ENCODE assay signal across 16 cellular contexts in genomic region chr10:132574288-132574687, GRCh38. TPM values are rescaled to one million over a fixed set of nuclear protein-coding genes. Genes with fewer than 3 reads are reported as not detected.
DNase-seq lines count a peak whose midpoint lies in the region; ATAC-seq, FAIRE-seq and TF ChIP-seq lines count a peak whose summit lies in the region.
"Had no signal": no experiment of that assay in that cellular context is flagged by ENCODE, and none has a peak within 500 bp of the region (broad histone marks: within the 10 kb centered on the region; RNA-seq: fewer than 3 reads in every experiment).

No MANE protein-coding gene starts in this region.

- H2AFZ ChIP-seq in mesenchymal stem cell (ENCODE audit: low read depth, low read length): no peak overlapping the region
- H2AFZ ChIP-seq: GM23248 had no signal

- TF ChIP-seq CTCF in HL-60 (IDR thresholded peaks at IDR 0.05; ENCODE audit: insufficient read depth, low read length): no peak
- TF ChIP-seq CTCF in WTC11 (IDR thresholded peaks at IDR 0.05): no peak

- H3K27ac ChIP-seq in BLaER1: 0 out of 2 replicates have a peak overlapping the region, but pooled peaks have one; percentile 5
- peak overlapping the region; percentile 59; the same call in 1 of the 2 replicates for H3K27ac ChIP-seq in HL-60 (replicated peaks)
- peak overlapping the region; percentile 20 for H3K27ac ChIP-seq in mesenchymal stem cell (ENCODE audit: low read length, poor library complexity, severe bottlenecking)
- H3K27ac ChIP-seq: GM23248 had no signal

- H3K9me3 ChIP-seq in BLaER1 (no peaks in the 10 kb centered on the region), mesenchymal stem cell (ENCODE audit: control insufficient read depth, low read length) (no peaks in the 10 kb centered on the region)

- no peak for TF ChIP-seq POLR2A in H54 (IDR thresholded peaks at IDR 0.05; ENCODE audit: low read depth, low read length)

- no peak overlapping the region for H3K4me3 Mint-ChIP-seq in WTC11
- no peak overlapping the region for H3K4me3 Mint-ChIP-seq in stimulated activated naive B cell treated with anti-CD40 and anti-IgM and Interleukin-4, amounts not matched to agents 10 μg/mL and 1 μg/mL and 100 μg/mL, for 72 hours
- H3K4me3 Mint-ChIP-seq: CD4-positive, alpha-beta T cell had no signal

- peak overlapping the region; percentile 47 for H2AK5ac ChIP-seq in mesenchymal stem cell (ENCODE audit: low read length, severe bottlenecking)

- H3K79me1 ChIP-seq in mesenchymal stem cell (replicated peaks; ENCODE audit: low read length, poor library complexity, severe bottlenecking): peaks cover 40% of the 10 kb centered on the region

- no peaks in the 10 kb centered on the region for H3K9me3 Mint-ChIP-seq in WTC11
- no peaks in the 10 kb centered on the region for H3K9me3 Mint-ChIP-seq in stimulated activated naive B cell treated with anti-CD40 and anti-IgM and Interleukin-4, amounts not matched to agents 10 μg/mL and 1 μg/mL and 100 μg/mL, for 72 hours
- H3K9me3 Mint-ChIP-seq: CD4-positive, alpha-beta T cell had no signal

- H3K27me3 ChIP-seq in BLaER1: no peaks in the 10 kb centered on the region
- no peaks in the 10 kb centered on the region for H3K27me3 ChIP-seq in HL-60 (ENCODE audit: insufficient read depth, poor library complexity, severe bottlenecking)
- H3K27me3 ChIP-seq in mesenchymal stem cell (ENCODE audit: control insufficient read depth in 1 of 2, insufficient read depth in 1 of 2, low read length in 2 of 2): peaks cover 0 to 1% of the 10 kb centered on the region in 2 experiments

- DNase-seq in HL-60 (ENCODE audit: low read depth in 1 of 2, low spot score in 1 of 2) (no peak), WTC11 (ENCODE audit: low spot score) (no peak), mesenchymal stem cell (no peak), LoVo (ENCODE audit: low spot score) (no peak), H54 (ENCODE audit: insufficient read length, low spot score) (no peak), NCI-H1105 treated with DMSO at 0.1 percent for 48 hours (lab: John Stamatoyannopoulos, UW) (no peak)
- DNase-seq in stimulated activated naive B cell treated with anti-CD40 and anti-IgM and Interleukin-4, amounts not matched to agents 10 μg/mL and 1 μg/mL and 100 μg/mL, for 72 hours: no peak
- DNase-seq: CD4-positive, alpha-beta T cell; GM23248; Karpas-422; NCI-H1436; NCI-H2029 treated with DMSO at 0.1 percent for 48 hours; NCI-H748 treated with DMSO at 0.1 percent for 48 hours; OCI-M1; SW 1271 had no signal

- peak overlapping the region in 1 of 2 experiments; percentile 73 for H3K18ac ChIP-seq in mesenchymal stem cell (ENCODE audit: low read depth in 1 of 2, low read length in 2 of 2)

- peaks cover 29% of the 10 kb centered on the region for H3K4me1 Mint-ChIP-seq in WTC11
- peaks cover 0 to 45% of the 10 kb centered on the region in 2 donors for H3K4me1 Mint-ChIP-seq in stimulated activated naive B cell treated with anti-CD40 and anti-IgM and Interleukin-4, amounts not matched to agents 10 μg/mL and 1 μg/mL and 100 μg/mL, for 72 hours

- no peak overlapping the region for H3K4ac ChIP-seq in mesenchymal stem cell (ENCODE audit: low read depth in 1 of 2, low read length in 2 of 2)

- H3K36me3 Mint-ChIP-seq in WTC11: no peaks in the 10 kb centered on the region
- H3K36me3 Mint-ChIP-seq in stimulated activated naive B cell treated with anti-CD40 and anti-IgM and Interleukin-4, amounts not matched to agents 10 μg/mL and 1 μg/mL and 100 μg/mL, for 72 hours: peaks cover 0 to 2% of the 10 kb centered on the region in 2 donors

- no peak overlapping the region for H2BK5ac ChIP-seq in mesenchymal stem cell (ENCODE audit: low read depth, low read length, poor library complexity, severe bottlenecking)

- H3K9ac ChIP-seq in BLaER1 (no peak overlapping the region), mesenchymal stem cell (ENCODE audit: low read length) (no peak overlapping the region)
- H3K9ac ChIP-seq: GM23248 had no signal

- peaks cover 95% of the 10 kb centered on the region for H4K20me1 ChIP-seq in BLaER1

- H3K27me3 Mint-ChIP-seq in WTC11 (ENCODE audit: low read depth): no peaks in the 10 kb centered on the region
- no peaks in the 10 kb centered on the region for H3K27me3 Mint-ChIP-seq in stimulated activated naive B cell treated with anti-CD40 and anti-IgM and Interleukin-4, amounts not matched to agents 10 μg/mL and 1 μg/mL and 100 μg/mL, for 72 hours
- H3K27me3 Mint-ChIP-seq: CD4-positive, alpha-beta T cell had no signal

- peak overlapping the region; percentile 95 for H3K4me2 ChIP-seq in BLaER1
- no peak overlapping the region for H3K4me2 ChIP-seq in mesenchymal stem cell (ENCODE audit: low read length, poor library complexity, severe bottlenecking)

- H3K4me1 ChIP-seq in BLaER1 (peaks cover 92% of the 10 kb centered on the region), mesenchymal stem cell (ENCODE audit: control insufficient read depth, insufficient read depth, low read depth, low read length) (peaks cover 55% of the 10 kb centered on the region)

- H2BK12ac ChIP-seq in mesenchymal stem cell (ENCODE audit: low read length in 2 of 2): peak overlapping the region in 1 of 2 experiments; percentile 1

- no peak overlapping the region for H4K8ac ChIP-seq in mesenchymal stem cell (ENCODE audit: low read length)

- H4K91ac ChIP-seq in mesenchymal stem cell (ENCODE audit: low read length): no peak overlapping the region

- no peak for FAIRE-seq in H54 (lab: Jason Lieb, UNC)

- WGBS in mesenchymal stem cell: 98% methylated on average over 7 of the region's 8 CpGs

- POLR2A ChIA-PET in WTC11 (lab: Charles Lee): no interaction called here

- no peak overlapping the region for H2BK120ac ChIP-seq in mesenchymal stem cell (ENCODE audit: low read depth, low read length)

- no peak overlapping the region for H2BK15ac ChIP-seq in mesenchymal stem cell (ENCODE audit: low read depth, poor library complexity, severe bottlenecking)

- CTCF ChIA-PET in WTC11 (lab: Charles Lee): no interaction called here

- no peak overlapping the region for H3K14ac ChIP-seq in mesenchymal stem cell (ENCODE audit: low read length in 2 of 2)

- H3K4me3 ChIP-seq in BLaER1 (peak overlapping the region; percentile 38; the same call in 1 of the 2 replicates), HL-60 (replicated peaks; ENCODE audit: insufficient read depth, low read length) (no peak overlapping the region), mesenchymal stem cell (ENCODE audit: insufficient read depth in 1 of 2, low read depth in 1 of 2, low read length in 2 of 2) (no peak overlapping the region)
- H3K4me3 ChIP-seq: GM23248 had no signal

- ATAC-seq in WTC11: no peak
- ATAC-seq in stimulated activated naive B cell treated with anti-CD40 and anti-IgM and Interleukin-4, amounts not matched to agents 10 μg/mL and 1 μg/mL and 100 μg/mL, for 72 hours (replicated peaks): no peak

- H3K36me3 ChIP-seq in BLaER1 (no peaks in the 10 kb centered on the region), mesenchymal stem cell (ENCODE audit: control insufficient read depth in 1 of 2, insufficient read depth in 2 of 2, low read depth in 1 of 2, low read length in 2 of 2) (peaks cover 0 to 14% of the 10 kb centered on the region in 2 experiments)

- H3K23ac ChIP-seq in mesenchymal stem cell (ENCODE audit: low read length in 2 of 2): no peak overlapping the region

- no peak overlapping the region for H3K27ac Mint-ChIP-seq in WTC11
- no peak overlapping the region for H3K27ac Mint-ChIP-seq in stimulated activated naive B cell treated with anti-CD40 and anti-IgM and Interleukin-4, amounts not matched to agents 10 μg/mL and 1 μg/mL and 100 μg/mL, for 72 hours
- H3K27ac Mint-ChIP-seq: CD4-positive, alpha-beta T cell had no signal

TF ChIP-seq in WTC11, 78 proteins besides CTCF, POLR2A, EP300 and RAD21:
- no peak for TF ChIP-seq NR3C1 (CRISPR knock-in tag; conservative IDR thresholded peaks at IDR 0.05; ENCODE audit: low read depth)
- TF ChIP-seq HMGA2 (CRISPR knock-in tag; IDR thresholded peaks at IDR 0.05): peak; percentile 72

RNA-seq across cellular contexts. Expression of gene INPP5A, which starts 36.7 kb away (rescaled TPM):
- total RNA-seq in WTC11 (2021): 20.0 to 22.1 TPM (median 21.5 TPM) in 3 replicates
- polyA plus RNA-seq in mesenchymal stem cell (2013, experiment 1 of 2): 31.4 TPM
- polyA plus RNA-seq in mesenchymal stem cell (2013, experiment 2 of 2): 32.2 TPM

Comparison
In these comparisons a context has a peak if more than half of its experiments do, and no peak if none do; other contexts are left out.
1. H3K27ac ChIP-seq: peak in every context shown above with its lines; median percentile 59 in HL-60; 20 in mesenchymal stem cell; 5 in BLaER1.